8 cellular contexts compared by ENCODE assay signal in genomic region chr3:68858549-68858948, GRCh38.
"Had no signal": no experiment of that assay in that cellular context is flagged by ENCODE, and none has a peak within 500 bp of the region (broad histone marks: within the 10 kb centered on the region; RNA-seq: fewer than 3 reads in every experiment).

No MANE protein-coding gene starts in this region.

- FAIRE-seq: G401.6, GM12878, GM12891, GM12892, GM18507, GM19239 had no signal

- DNase-seq: GDM1, GF-D8 had no signal

- ATAC-seq: GM12878 had no signal

- H3K4me3 ChIP-seq: GM12878 had no signal
